ENCODE assay signal across 17 cellular contexts in the genomic region with DNA sequence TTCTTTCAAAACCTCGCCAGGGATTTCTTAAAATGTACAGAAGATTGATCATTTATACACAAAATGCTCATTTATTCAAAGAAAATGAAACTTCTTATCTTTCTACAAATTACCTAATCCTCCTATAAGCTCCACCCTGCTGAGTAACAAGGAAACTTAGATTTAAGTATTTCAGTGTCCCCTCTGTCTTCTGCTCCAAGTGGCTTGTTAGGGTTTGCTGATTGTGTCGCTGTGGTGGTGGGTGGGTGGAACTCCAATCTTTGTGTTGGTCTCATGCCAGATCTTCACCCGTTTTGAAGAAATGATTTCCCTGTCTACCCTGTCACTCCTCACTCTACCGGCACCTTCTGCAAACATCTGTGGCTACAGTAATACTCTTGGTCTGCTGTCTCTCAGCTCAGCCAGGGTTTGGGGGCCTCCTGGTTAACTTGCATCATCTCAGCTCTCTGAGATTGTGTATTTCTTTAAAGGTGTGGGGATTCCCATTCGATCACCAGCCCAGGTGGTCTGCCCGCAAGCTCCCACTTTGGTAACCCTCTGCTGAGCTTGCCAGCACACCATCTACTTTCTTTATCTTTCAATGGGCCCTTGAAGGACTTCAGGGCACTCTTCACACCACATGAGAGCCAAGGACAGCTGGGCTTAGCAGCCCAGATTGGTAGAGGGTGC.
DNase-seq lines count a peak whose midpoint lies in the region; ATAC-seq and TF ChIP-seq lines count a peak whose summit lies in the region.
"Had no signal": no experiment of that assay in that cellular context is flagged by ENCODE, and none has a peak within 500 bp of the region (broad histone marks: within the 10 kb centered on the region; RNA-seq: fewer than 3 reads in every experiment).

No MANE protein-coding gene starts in this region.

- no peak overlapping the region for H3K4me3 Mint-ChIP-seq in activated CD4-positive, alpha-beta T cell treated with anti-CD3 and anti-CD28 coated beads for 36 hours
- H3K4me3 Mint-ChIP-seq in activated CD4-positive, alpha-beta memory T cell treated with anti-CD3 and anti-CD28 coated beads, Interleukin-2, amount 10 ng/mL, durations not matched to agents 7 days and 5 days, result no peak overlapping the region
- no peak overlapping the region for H3K4me3 Mint-ChIP-seq in chondrocyte (ENCODE audit: unreplicated experiment)

- TF ChIP-seq CTCF in chondrocyte (IDR thresholded peaks at IDR 0.05) (no peak), foreskin keratinocyte (conservative IDR thresholded peaks at IDR 0.05) (no peak)

- peak; percentile 65 for ATAC-seq in activated CD4-positive, alpha-beta T cell treated with anti-CD3 and anti-CD28 coated beads for 36 hours
- ATAC-seq in GM18909 (IDR thresholded peaks at IDR 0.05; ENCODE audit: poor library complexity, unreplicated experiment), result peak; percentile 57
- peak; percentile 64 for ATAC-seq in HG03039 (IDR thresholded peaks at IDR 0.05; ENCODE audit: unreplicated experiment)
- ATAC-seq in foreskin keratinocyte, result no peak
- ATAC-seq: Panc1, Right ventricle myocardium inferior had no signal

- intact Hi-C loops in activated CD4-positive, alpha-beta T cell treated with anti-CD3 and anti-CD28 coated beads for 36 hours (cut with DNase I, micrococcal nuclease), result no loop called here

- no peak overlapping the region for H3K27ac ChIP-seq in foreskin keratinocyte
- H3K27ac ChIP-seq: SK-N-MC had no signal

- POLR2A ChIA-PET in activated CD4-positive, alpha-beta T cell treated with anti-CD3 and anti-CD28 coated beads for 36 hours (lab: Charles Lee), result no interaction called here
- POLR2A ChIA-PET in activated CD4-positive, alpha-beta memory T cell treated with anti-CD3 and anti-CD28 coated beads, Interleukin-2, amount 10 ng/mL, durations not matched to agents 7 days and 5 days (lab: Charles Lee), result interaction anchor here (1.2 kb wide), 1 partner anchor 111 kb away, joined by 3 read pairs; the partner anchor contains the start of gene WASHC3

- peaks cover 3% of the 10 kb centered on the region for H3K27me3 Mint-ChIP-seq in activated CD4-positive, alpha-beta T cell treated with anti-CD3 and anti-CD28 coated beads for 36 hours
- no peaks in the 10 kb centered on the region for H3K27me3 Mint-ChIP-seq in activated CD4-positive, alpha-beta memory T cell treated with anti-CD3 and anti-CD28 coated beads, Interleukin-2, amount 10 ng/mL, durations not matched to agents 7 days and 5 days
- H3K27me3 Mint-ChIP-seq in chondrocyte (ENCODE audit: low read depth), result peaks cover 1% of the 10 kb centered on the region

- H3K36me3 Mint-ChIP-seq in activated CD4-positive, alpha-beta T cell treated with anti-CD3 and anti-CD28 coated beads for 36 hours (ENCODE audit: low read depth), result no peaks in the 10 kb centered on the region
- H3K36me3 Mint-ChIP-seq in activated CD4-positive, alpha-beta memory T cell treated with anti-CD3 and anti-CD28 coated beads, Interleukin-2, amount 10 ng/mL, durations not matched to agents 7 days and 5 days (ENCODE audit: low read depth), result no peaks in the 10 kb centered on the region
- H3K36me3 Mint-ChIP-seq in chondrocyte (ENCODE audit: low read depth), result no peaks in the 10 kb centered on the region

- CTCF ChIA-PET in activated CD4-positive, alpha-beta T cell treated with anti-CD3 and anti-CD28 coated beads for 36 hours (lab: Charles Lee), result no interaction called here
- CTCF ChIA-PET in activated CD4-positive, alpha-beta memory T cell treated with anti-CD3 and anti-CD28 coated beads, Interleukin-2, amount 10 ng/mL, durations not matched to agents 7 days and 5 days (lab: Charles Lee), result interaction anchor here (0.5 kb wide), 1 partner anchor 140 kb away, joined by 3 read pairs; no protein-coding TSS in a partner anchor

- H3K27ac Mint-ChIP-seq in activated CD4-positive, alpha-beta T cell treated with anti-CD3 and anti-CD28 coated beads for 36 hours, result no peak overlapping the region
- peak overlapping the region; percentile 24 for H3K27ac Mint-ChIP-seq in activated CD4-positive, alpha-beta memory T cell treated with anti-CD3 and anti-CD28 coated beads, Interleukin-2, amount 10 ng/mL, durations not matched to agents 7 days and 5 days
- no peak overlapping the region for H3K27ac Mint-ChIP-seq in chondrocyte (ENCODE audit: unreplicated experiment)

- H3K4me1 Mint-ChIP-seq in activated CD4-positive, alpha-beta T cell treated with anti-CD3 and anti-CD28 coated beads for 36 hours, result peaks cover 5% of the 10 kb centered on the region
- H3K4me1 Mint-ChIP-seq in activated CD4-positive, alpha-beta memory T cell treated with anti-CD3 and anti-CD28 coated beads, Interleukin-2, amount 10 ng/mL, durations not matched to agents 7 days and 5 days, result peaks cover 22% of the 10 kb centered on the region
- H3K4me1 Mint-ChIP-seq in chondrocyte (ENCODE audit: low read depth), result peaks cover 5% of the 10 kb centered on the region

- no peak for DNase-seq in activated CD4-positive, alpha-beta T cell treated with anti-CD3 and anti-CD28 coated beads for 36 hours
- no peak for DNase-seq in activated CD4-positive, alpha-beta T cell treated with anti-CD3 and anti-CD28 coated beads for 48 hours
- DNase-seq in activated CD4-positive, alpha-beta memory T cell treated with anti-CD3 and anti-CD28 coated beads, Interleukin-2, amount 10 ng/mL, durations not matched to agents 7 days and 5 days, result no peak
- DNase-seq in NCI-H2107 (lab: John Stamatoyannopoulos, UW), result no peak
- DNase-seq in chondrocyte (ENCODE audit: low spot score), result no peak
- no peak for DNase-seq in foreskin keratinocyte
- DNase-seq: C1 segment of cervical spinal cord, DMS53, KG1, NCI-H1048, NCI-H446 had no signal

- no peaks in the 10 kb centered on the region for H3K4me1 ChIP-seq in foreskin keratinocyte
- H3K4me1 ChIP-seq: HAP-1 had no signal

- H3K9me3 Mint-ChIP-seq in activated CD4-positive, alpha-beta T cell treated with anti-CD3 and anti-CD28 coated beads for 36 hours (ENCODE audit: low read depth), result no peaks in the 10 kb centered on the region
- H3K9me3 Mint-ChIP-seq in activated CD4-positive, alpha-beta memory T cell treated with anti-CD3 and anti-CD28 coated beads, Interleukin-2, amount 10 ng/mL, durations not matched to agents 7 days and 5 days, result peaks cover 6% of the 10 kb centered on the region
- peaks cover 6% of the 10 kb centered on the region for H3K9me3 Mint-ChIP-seq in chondrocyte (ENCODE audit: low read depth)

- no peaks in the 10 kb centered on the region for H3K27me3 ChIP-seq in foreskin keratinocyte
